ENCODE assay signal across 8 cellular contexts in genomic region chr10:62268399-62269076, GRCh38. TPM values are rescaled to one million over a fixed set of nuclear protein-coding genes. Genes with fewer than 3 reads are reported as not detected.
A peak's percentile ranks its signal among the peaks of the same experiment; 100 is the strongest.
DNase-seq lines count a peak whose midpoint lies in the region; ATAC-seq and TF ChIP-seq lines count a peak whose summit lies in the region.

RTKN2 (minus strand) TSS chr10:62268844; CDS start chr10:62268610, 234 bp downstream.

- DNase-seq in BJ (ENCODE audit: low read depth) = peak; percentile 35
- peak; percentile 58 to 71 for DNase-seq in NOMO-1 (lab: John Stamatoyannopoulos, UW; ENCODE audit: unreplicated experiment in 2 of 2)
- DNase-seq in activated T-cell treated with anti-CD3 and anti-CD28 coated beads for 4 hours = peak; percentile 48
- DNase-seq in epithelial cell of proximal tubule (ENCODE audit: low read depth) = no peak
- DNase-seq in mucosa of descending colon = peak; percentile 87 to 92 (median 92)
- DNase-seq in stimulated activated CD8-positive, alpha-beta memory T cell treated with anti-CD3 and anti-CD28 coated beads, Interleukin-15, amount 100 ng/mL, for 48 hours (ENCODE audit: low read depth in 2 of 2) = peak; percentile 38 to 46

- H3K27me3 ChIP-seq in BJ (ENCODE audit: control insufficient read depth, insufficient read depth, low read length) = no peaks in the 10 kb centered on the region; the same call in 1 of the 2 replicates

- H3K36me3 ChIP-seq in BJ (ENCODE audit: control insufficient read depth, insufficient read depth, low read length) (no peaks in the 10 kb centered on the region), mucosa of descending colon (ENCODE audit: low read depth) (no peaks in the 10 kb centered on the region)

- CTCF ChIA-PET in BJ (lab: Yijun Ruan, JAX) = interaction anchor here (0.7 to 0.9 kb wide), 2 partner anchors 169 to 225 kb away, joined by 3 to 4 read pairs; no protein-coding TSS in a partner anchor

- H3K9me3 ChIP-seq in mucosa of descending colon = no peaks in the 10 kb centered on the region

- POLR2A ChIA-PET in BJ (lab: Charles Lee) = no interaction called here

- TF ChIP-seq CTCF in BJ (IDR thresholded peaks at IDR 0.05; ENCODE audit: insufficient read depth, low read depth, low read length) = no peak
- no peak for TF ChIP-seq CTCF in epithelial cell of proximal tubule (conservative IDR thresholded peaks at IDR 0.05; ENCODE audit: low read depth, low read length)
- no peak for TF ChIP-seq CTCF in mucosa of descending colon (IDR thresholded peaks at IDR 0.05)

- peaks cover 7% of the 10 kb centered on the region for H3K4me1 ChIP-seq in mucosa of descending colon (ENCODE audit: low read depth)

- peak within 1 kb of the TSS; percentile 70 for H3K4me3 ChIP-seq in BJ (ENCODE audit: low read depth, low read length)
- peak within 1 kb of the TSS; percentile 66 for H3K4me3 ChIP-seq in epithelial cell of proximal tubule (ENCODE audit: low read depth, low read length)
- H3K4me3 ChIP-seq in mucosa of descending colon = peak within 1 kb of the TSS; percentile 62

- ATAC-seq in GM19395 (IDR thresholded peaks at IDR 0.05; ENCODE audit: unreplicated experiment) (peak; percentile 74), HG03565 (IDR thresholded peaks at IDR 0.05; ENCODE audit: unreplicated experiment) (peak; percentile 50), mucosa of descending colon (peak; percentile 96)

- intact Hi-C loops in mucosa of descending colon (cut with DNase I, micrococcal nuclease) = no loop called here

RNA-seq across cellular contexts. Expression of gene RTKN2, which starts in this region (rescaled TPM):
- 1.5 and 3.1 TPM in 2 replicates for polyA plus RNA-seq in BJ (2011; rRNA removed)
- 1.6 and 2.0 TPM in 2 replicates for polyA minus RNA-seq in BJ (2011; rRNA and poly(A)+ RNA removed)
- 7.1 and 13.8 TPM in 2 replicates for total RNA-seq in epithelial cell of proximal tubule
- total RNA-seq in mucosa of descending colon = 1 to 10 TPM in 2 of 3 donors, under 1 TPM in 1; 0.70 to 4.3 (median 1.8) TPM
